ENCODE assay signal across 1 cellular context in the genomic region with DNA sequence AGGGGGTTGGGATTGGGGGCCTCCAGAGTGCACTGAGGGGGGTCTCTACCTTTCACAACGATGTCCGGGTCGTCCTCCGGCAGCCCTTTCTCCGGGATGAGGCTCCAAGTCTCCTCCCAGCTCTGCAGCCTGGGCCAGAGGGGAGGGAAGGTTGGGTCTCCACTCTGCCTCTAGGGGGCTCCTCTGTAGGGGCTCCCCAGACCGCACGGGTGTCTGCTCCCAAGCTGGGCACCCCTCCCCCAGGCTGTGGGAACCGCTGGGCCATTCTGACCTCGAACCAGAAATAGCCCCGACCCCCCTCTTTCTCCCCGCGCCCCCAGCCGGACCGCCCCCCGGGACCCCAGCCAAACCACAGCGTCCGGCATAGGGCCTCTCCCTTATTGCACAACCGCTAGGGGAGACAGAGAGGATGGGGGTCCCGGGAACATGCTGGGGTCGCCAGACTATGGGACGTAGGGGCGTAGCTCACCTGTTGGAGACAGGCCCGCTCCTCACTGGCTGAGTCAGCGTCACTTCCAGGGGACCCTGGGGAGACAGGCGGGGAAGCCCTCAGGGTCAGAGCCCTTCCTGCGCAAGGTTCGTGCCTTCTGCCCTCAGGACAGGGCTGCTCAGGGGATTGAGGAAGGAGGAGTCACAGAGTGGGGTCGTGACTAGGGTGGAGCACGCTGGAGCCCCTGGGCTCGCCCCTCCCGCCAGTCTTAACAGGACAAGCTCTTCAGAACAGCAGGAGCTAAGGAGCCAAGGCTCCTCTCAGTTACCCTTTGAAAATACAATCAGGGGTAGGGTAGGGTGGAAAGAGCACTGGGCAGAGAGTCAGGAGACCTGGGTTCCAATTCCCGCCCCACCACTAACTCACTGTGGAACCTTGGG.
TF ChIP-seq lines count a peak whose summit lies in the region.

No MANE protein-coding gene starts in this region.

TF ChIP-seq in GM23338, 12 proteins besides CTCF, POLR2A, EP300 and RAD21 (continued from another document):
- TF ChIP-seq, protein P1, sequence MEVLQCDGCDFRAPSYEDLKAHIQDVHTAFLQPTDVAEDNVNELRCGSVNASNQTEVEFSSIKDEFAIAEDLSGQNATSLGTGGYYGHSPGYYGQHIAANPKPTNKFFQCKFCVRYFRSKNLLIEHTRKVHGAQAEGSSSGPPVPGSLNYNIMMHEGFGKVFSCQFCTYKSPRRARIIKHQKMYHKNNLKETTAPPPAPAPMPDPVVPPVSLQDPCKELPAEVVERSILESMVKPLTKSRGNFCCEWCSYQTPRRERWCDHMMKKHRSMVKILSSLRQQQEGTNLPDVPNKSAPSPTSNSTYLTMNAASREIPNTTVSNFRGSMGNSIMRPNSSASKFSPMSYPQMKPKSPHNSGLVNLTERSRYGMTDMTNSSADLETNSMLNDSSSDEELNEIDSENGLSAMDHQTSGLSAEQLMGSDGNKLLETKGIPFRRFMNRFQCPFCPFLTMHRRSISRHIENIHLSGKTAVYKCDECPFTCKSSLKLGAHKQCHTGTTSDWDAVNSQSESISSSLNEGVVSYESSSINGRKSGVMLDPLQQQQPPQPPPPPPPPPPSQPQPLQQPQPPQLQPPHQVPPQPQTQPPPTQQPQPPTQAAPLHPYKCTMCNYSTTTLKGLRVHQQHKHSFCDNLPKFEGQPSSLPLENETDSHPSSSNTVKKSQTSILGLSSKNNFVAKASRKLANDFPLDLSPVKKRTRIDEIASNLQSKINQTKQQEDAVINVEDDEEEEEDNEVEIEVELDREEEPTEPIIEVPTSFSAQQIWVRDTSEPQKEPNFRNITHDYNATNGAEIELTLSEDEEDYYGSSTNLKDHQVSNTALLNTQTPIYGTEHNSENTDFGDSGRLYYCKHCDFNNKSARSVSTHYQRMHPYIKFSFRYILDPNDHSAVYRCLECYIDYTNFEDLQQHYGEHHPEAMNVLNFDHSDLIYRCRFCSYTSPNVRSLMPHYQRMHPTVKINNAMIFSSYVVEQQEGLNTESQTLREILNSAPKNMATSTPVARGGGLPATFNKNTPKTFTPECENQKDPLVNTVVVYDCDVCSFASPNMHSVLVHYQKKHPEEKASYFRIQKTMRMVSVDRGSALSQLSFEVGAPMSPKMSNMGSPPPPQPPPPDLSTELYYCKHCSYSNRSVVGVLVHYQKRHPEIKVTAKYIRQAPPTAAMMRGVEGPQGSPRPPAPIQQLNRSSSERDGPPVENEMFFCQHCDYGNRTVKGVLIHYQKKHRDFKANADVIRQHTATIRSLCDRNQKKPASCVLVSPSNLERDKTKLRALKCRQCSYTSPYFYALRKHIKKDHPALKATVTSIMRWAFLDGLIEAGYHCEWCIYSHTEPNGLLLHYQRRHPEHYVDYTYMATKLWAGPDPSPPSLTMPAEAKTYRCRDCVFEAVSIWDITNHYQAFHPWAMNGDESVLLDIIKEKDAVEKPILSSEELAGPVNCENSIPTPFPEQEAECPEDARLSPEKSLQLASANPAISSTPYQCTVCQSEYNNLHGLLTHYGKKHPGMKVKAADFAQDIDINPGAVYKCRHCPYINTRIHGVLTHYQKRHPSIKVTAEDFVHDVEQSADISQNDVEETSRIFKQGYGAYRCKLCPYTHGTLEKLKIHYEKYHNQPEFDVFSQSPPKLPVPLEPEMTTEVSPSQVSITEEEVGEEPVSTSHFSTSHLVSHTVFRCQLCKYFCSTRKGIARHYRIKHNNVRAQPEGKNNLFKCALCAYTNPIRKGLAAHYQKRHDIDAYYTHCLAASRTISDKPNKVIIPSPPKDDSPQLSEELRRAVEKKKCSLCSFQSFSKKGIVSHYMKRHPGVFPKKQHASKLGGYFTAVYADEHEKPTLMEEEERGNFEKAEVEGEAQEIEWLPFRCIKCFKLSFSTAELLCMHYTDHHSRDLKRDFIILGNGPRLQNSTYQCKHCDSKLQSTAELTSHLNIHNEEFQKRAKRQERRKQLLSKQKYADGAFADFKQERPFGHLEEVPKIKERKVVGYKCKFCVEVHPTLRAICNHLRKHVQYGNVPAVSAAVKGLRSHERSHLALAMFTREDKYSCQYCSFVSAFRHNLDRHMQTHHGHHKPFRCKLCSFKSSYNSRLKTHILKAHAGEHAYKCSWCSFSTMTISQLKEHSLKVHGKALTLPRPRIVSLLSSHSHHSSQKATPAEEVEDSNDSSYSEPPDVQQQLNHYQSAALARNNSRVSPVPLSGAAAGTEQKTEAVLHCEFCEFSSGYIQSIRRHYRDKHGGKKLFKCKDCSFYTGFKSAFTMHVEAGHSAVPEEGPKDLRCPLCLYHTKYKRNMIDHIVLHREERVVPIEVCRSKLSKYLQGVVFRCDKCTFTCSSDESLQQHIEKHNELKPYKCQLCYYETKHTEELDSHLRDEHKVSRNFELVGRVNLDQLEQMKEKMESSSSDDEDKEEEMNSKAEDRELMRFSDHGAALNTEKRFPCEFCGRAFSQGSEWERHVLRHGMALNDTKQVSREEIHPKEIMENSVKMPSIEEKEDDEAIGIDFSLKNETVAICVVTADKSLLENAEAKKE (CRISPR knock-in tag; IDR thresholded peaks at IDR 0.05), result no peak
